In the genomic region with DNA sequence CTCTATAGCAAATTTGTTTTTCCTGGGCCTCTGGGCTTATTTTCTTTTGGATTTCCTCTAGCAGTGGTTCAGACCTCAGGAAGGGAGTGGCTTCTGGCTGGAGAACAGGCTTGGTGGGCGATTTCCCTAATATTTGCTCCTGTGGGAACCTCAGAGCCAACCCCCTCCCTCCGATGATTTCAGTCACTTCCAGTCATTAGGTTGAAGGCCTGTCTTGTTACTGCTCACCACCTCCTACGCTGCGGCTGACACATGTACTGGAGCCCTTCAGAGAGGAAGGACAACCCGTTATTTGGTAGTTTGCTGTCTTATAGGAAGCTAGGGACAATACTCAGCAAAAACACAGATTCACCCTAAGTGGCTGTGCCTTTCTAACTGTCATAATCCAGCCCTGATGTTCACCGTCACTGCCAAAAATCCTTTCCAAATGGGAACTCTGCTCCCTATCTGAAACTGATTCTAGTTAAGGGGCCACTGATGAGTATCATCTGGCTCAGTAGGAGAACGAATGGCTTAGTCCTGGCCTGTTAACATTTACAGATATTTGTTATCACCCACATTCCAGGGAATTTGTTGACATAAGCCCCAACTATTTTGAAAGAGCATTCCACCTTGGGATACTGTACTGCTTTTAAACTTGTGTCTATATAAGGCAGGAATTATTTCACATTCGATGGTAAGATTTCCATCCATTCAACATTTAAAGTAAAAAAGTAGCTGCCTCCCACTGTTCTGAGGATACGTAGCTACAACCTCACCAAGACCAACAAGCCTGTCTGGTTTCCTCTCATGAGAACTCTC, we compare ENCODE assay signal across 11 cellular contexts. TPM values are rescaled to one million over a fixed set of nuclear protein-coding genes. Genes with fewer than 3 reads are reported as not detected.
DNase-seq lines count a peak whose midpoint lies in the region; ATAC-seq and TF ChIP-seq lines count a peak whose summit lies in the region.
"Had no signal": no experiment of that assay in that cellular context is flagged by ENCODE, and none has a peak within 500 bp of the region (broad histone marks: within the 10 kb centered on the region; RNA-seq: fewer than 3 reads in every experiment).

No MANE protein-coding gene starts in this region.

- CTCF ChIA-PET in HEK293 (lab: Yijun Ruan, JAX) = interaction anchor here (1.1 kb wide), 1 partner anchor 174 kb away, joined by 3 read pairs; no protein-coding TSS in a partner anchor

- no peak for TF ChIP-seq POLR2A in right lobe of liver (IDR thresholded peaks at IDR 0.05)
- no peak for TF ChIP-seq POLR2A in vagina (IDR thresholded peaks at IDR 0.05)
- no peak for TF ChIP-seq POLR2A in erythroblast (IDR thresholded peaks at IDR 0.05; ENCODE audit: low read length)

- WGBS in right lobe of liver (ENCODE audit: insufficient coverage, low coverage, low lambda C conversion rate, missing lambda C conversion rate) = 58% methylated on average over 9 of the region's 9 CpGs

- POLR2A ChIA-PET in HEK293 (lab: Yijun Ruan, JAX) = interaction anchor here (0.7 kb wide), 1 partner anchor 240 kb away, joined by 4 read pairs; no protein-coding TSS in a partner anchor

- peak; percentile 45 to 80 (median 76) for ATAC-seq in right lobe of liver
- no peak for ATAC-seq in stimulated activated memory B cell treated with anti-CD40 and anti-IgM and Interleukin-4, amounts not matched to agents 10 μg/mL and 1 μg/mL and 100 μg/mL, for 72 hours

- H3K36me3 ChIP-seq in HEK293 (ENCODE audit: control insufficient read depth in 2 of 2, insufficient read depth in 1 of 2, low read length in 2 of 2) (no peaks in the 10 kb centered on the region), right lobe of liver (no peaks in the 10 kb centered on the region), subcutaneous abdominal adipose tissue (ENCODE audit: control insufficient read depth in 5 of 5, insufficient read depth in 5 of 5, low read length in 5 of 5) (no peaks in the 10 kb centered on the region), vagina (no peaks in the 10 kb centered on the region)
- H3K36me3 ChIP-seq: WERI-Rb-1 had no signal

- no peaks in the 10 kb centered on the region for H3K4me1 Mint-ChIP-seq in stimulated activated memory B cell treated with anti-CD40 and anti-IgM and Interleukin-4, amounts not matched to agents 10 μg/mL and 1 μg/mL and 100 μg/mL, for 72 hours

- H3K4me3 ChIP-seq in HEK293 (ENCODE audit: low read depth, low read length) = no peak overlapping the region
- no peak overlapping the region for H3K4me3 ChIP-seq in right lobe of liver
- H3K4me3 ChIP-seq in subcutaneous abdominal adipose tissue (ENCODE audit: low read depth in 1 of 5, low read length in 5 of 5) = no peak overlapping the region
- no peak overlapping the region for H3K4me3 ChIP-seq in vagina

- no peaks in the 10 kb centered on the region for H3K4me1 ChIP-seq in HEK293 (ENCODE audit: control insufficient read depth, insufficient read depth, low read length)
- H3K4me1 ChIP-seq in right lobe of liver = no peaks in the 10 kb centered on the region
- H3K4me1 ChIP-seq in subcutaneous abdominal adipose tissue (ENCODE audit: control insufficient read depth in 5 of 5, insufficient read depth in 5 of 5, low read length in 5 of 5) = peaks cover 0 to 25% (median 6%) of the 10 kb centered on the region in 5 donors
- no peaks in the 10 kb centered on the region for H3K4me1 ChIP-seq in vagina

- DNase-seq in dermis blood vessel endothelial cell = peak; percentile 41
- peak in 1 of 3 donors; percentile 26 for DNase-seq in right lobe of liver
- DNase-seq in vagina (ENCODE audit: extremely low spot score in 2 of 2) = no peak
- DNase-seq in erythroblast (lab: John Stamatoyannopoulos, UW) = no peak
- DNase-seq in NCI-H1694 treated with DMSO at 0.1 percent for 48 hours (lab: John Stamatoyannopoulos, UW) = no peak
- DNase-seq: H7, NCI-H1417, WERI-Rb-1 had no signal

- H3K27me3 ChIP-seq in right lobe of liver = no peaks in the 10 kb centered on the region
- no peaks in the 10 kb centered on the region for H3K27me3 ChIP-seq in subcutaneous abdominal adipose tissue (ENCODE audit: control insufficient read depth in 5 of 5, insufficient read depth in 4 of 5, low read length in 5 of 5)
- H3K27me3 ChIP-seq in vagina = no peaks in the 10 kb centered on the region

- no peak overlapping the region for H3K4me3 Mint-ChIP-seq in stimulated activated memory B cell treated with anti-CD40 and anti-IgM and Interleukin-4, amounts not matched to agents 10 μg/mL and 1 μg/mL and 100 μg/mL, for 72 hours

- no peaks in the 10 kb centered on the region for H3K36me3 Mint-ChIP-seq in stimulated activated memory B cell treated with anti-CD40 and anti-IgM and Interleukin-4, amounts not matched to agents 10 μg/mL and 1 μg/mL and 100 μg/mL, for 72 hours

- no peaks in the 10 kb centered on the region for H3K9me3 ChIP-seq in HEK293 (ENCODE audit: control insufficient read depth, insufficient read depth, low read depth, low read length)
- no peaks in the 10 kb centered on the region for H3K9me3 ChIP-seq in right lobe of liver
- no peaks in the 10 kb centered on the region for H3K9me3 ChIP-seq in subcutaneous abdominal adipose tissue (ENCODE audit: control insufficient read depth in 5 of 5, low read length in 5 of 5)
- no peaks in the 10 kb centered on the region for H3K9me3 ChIP-seq in vagina

- intact Hi-C loops in right lobe of liver (cut with DNase I) (no loop called here), vagina (cut with DNase I) (no loop called here)

- no peak for TF ChIP-seq CTCF in HEK293 (tag by site-specific recombination; IDR thresholded peaks at IDR 0.05)
- TF ChIP-seq CTCF in right lobe of liver (IDR thresholded peaks at IDR 0.05) = no peak
- no peak for TF ChIP-seq CTCF in vagina (IDR thresholded peaks at IDR 0.05)

- H3K9me3 Mint-ChIP-seq in stimulated activated memory B cell treated with anti-CD40 and anti-IgM and Interleukin-4, amounts not matched to agents 10 μg/mL and 1 μg/mL and 100 μg/mL, for 72 hours = no peaks in the 10 kb centered on the region

- no peak overlapping the region for H3K27ac ChIP-seq in HEK293 (ENCODE audit: extremely low read depth, low read depth, low read length)
- H3K27ac ChIP-seq in right lobe of liver = no peak overlapping the region
- H3K27ac ChIP-seq in subcutaneous abdominal adipose tissue (ENCODE audit: low read depth, low read length) = peak overlapping the region; percentile 52
- no peak overlapping the region for H3K27ac ChIP-seq in vagina
- H3K27ac ChIP-seq: WERI-Rb-1 had no signal

- H3K27me3 Mint-ChIP-seq in stimulated activated memory B cell treated with anti-CD40 and anti-IgM and Interleukin-4, amounts not matched to agents 10 μg/mL and 1 μg/mL and 100 μg/mL, for 72 hours = no peaks in the 10 kb centered on the region

- peak overlapping the region in 2 of 5 donors; percentile 3 to 32 for H3K9ac ChIP-seq in subcutaneous abdominal adipose tissue (ENCODE audit: low read length in 5 of 5)

- no peak overlapping the region for H3K27ac Mint-ChIP-seq in stimulated activated memory B cell treated with anti-CD40 and anti-IgM and Interleukin-4, amounts not matched to agents 10 μg/mL and 1 μg/mL and 100 μg/mL, for 72 hours

TF ChIP-seq in HEK293, 187 proteins besides CTCF, POLR2A, EP300 and RAD21 (continues in another document):
- TF ChIP-seq ZNF280C (tag by site-specific recombination; IDR thresholded peaks at IDR 0.05) = no peak

RNA-seq across cellular contexts. Expression of gene ANKH, which starts 29.3 kb away (rescaled TPM):
- total RNA-seq in dermis blood vessel endothelial cell (21.8 and 27.9 TPM in 2 replicates), right lobe of liver (100 to 1,000 TPM in 1 of 6 experiments, 10 to 100 TPM in 5; 38.5 to 121 (median 61.9) TPM), vagina (30.9 TPM)
